8 cellular contexts compared by ENCODE assay signal in the genomic region with DNA sequence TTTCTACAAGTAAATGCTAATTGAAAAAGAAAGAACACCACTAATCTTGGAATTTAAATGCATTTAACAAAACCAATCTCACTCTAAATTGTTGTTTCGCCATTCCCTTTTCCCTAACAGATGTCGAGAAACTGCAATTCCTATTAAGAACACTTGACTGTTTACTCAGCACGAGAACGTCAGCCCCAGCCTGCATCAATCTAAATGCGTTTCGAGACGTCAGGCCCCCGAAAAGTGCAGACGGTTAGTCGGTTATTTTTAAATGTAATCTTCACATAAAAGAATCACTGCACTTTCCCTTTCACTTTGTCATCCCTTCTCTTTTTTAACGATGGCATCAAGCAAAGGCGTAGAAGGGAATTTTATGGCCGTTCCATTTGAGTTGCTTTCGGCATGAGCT.
A peak's percentile ranks its signal among the peaks of the same experiment; 100 is the strongest.
DNase-seq lines count a peak whose midpoint lies in the region; ATAC-seq lines count a peak whose summit lies in the region.

No MANE protein-coding gene starts in this region.

- H3K9me3 Mint-ChIP-seq in activated naive CD4-positive, alpha-beta T cell treated with anti-CD3 and anti-CD28 coated beads for 36 hours = no peaks in the 10 kb centered on the region

- H3K27ac ChIP-seq in muscle layer of colon (ENCODE audit: low read depth, low read length) = no peak overlapping the region
- H3K27ac ChIP-seq in aorta (ENCODE audit: low read depth in 1 of 2, low read length in 2 of 2) = no peak overlapping the region

- H3K4me1 ChIP-seq in muscle layer of colon (ENCODE audit: insufficient read depth, low read length) (no peaks in the 10 kb centered on the region), aorta (ENCODE audit: control insufficient read depth in 1 of 2, insufficient read depth in 2 of 2, low read length in 2 of 2) (no peaks in the 10 kb centered on the region)

- DNase-seq in stimulated activated CD4-positive, alpha-beta T cell treated with anti-CD3 and anti-CD28 coated beads, Interleukin-12 subunit alpha, Interleukin-12 subunit beta, amount 100 ng/mL, for 4 hours = peak; percentile 12
- no peak for DNase-seq in stimulated activated CD4-positive, alpha-beta T cell treated with anti-CD3 and anti-CD28 coated beads, Interleukin-2, amount 100 ng/mL, for 48 hours
- peak; percentile 56 for DNase-seq in activated naive CD4-positive, alpha-beta T cell treated with anti-CD3 and anti-CD28 coated beads for 36 hours
- no peak for DNase-seq in aorta
- no peak for DNase-seq in posterior vena cava (ENCODE audit: low spot score)
- DNase-seq in effector CD4-positive, alpha-beta T cell = no peak
- no peak for DNase-seq in HPDE6-E6E7 (ENCODE audit: extremely low spot score)

- peak overlapping the region; percentile 41 to 58 for H3K4me3 ChIP-seq in muscle layer of colon (ENCODE audit: low read depth in 1 of 2, low read length in 2 of 2)
- peak overlapping the region; percentile 41 to 45 for H3K4me3 ChIP-seq in aorta (ENCODE audit: low read length in 2 of 2)

- H3K27me3 ChIP-seq in muscle layer of colon (ENCODE audit: control insufficient read depth in 1 of 2, insufficient read depth in 2 of 2, low read length in 2 of 2) = no peaks in the 10 kb centered on the region
- peaks cover 0 to 2% of the 10 kb centered on the region in 2 donors for H3K27me3 ChIP-seq in aorta (ENCODE audit: control insufficient read depth in 1 of 2, insufficient read depth in 2 of 2, low read length in 1 of 2)

- CTCF ChIA-PET in activated naive CD4-positive, alpha-beta T cell treated with anti-CD3 and anti-CD28 coated beads for 36 hours (lab: Charles Lee) = no interaction called here

- H3K9me3 ChIP-seq in muscle layer of colon (ENCODE audit: low read length) (no peaks in the 10 kb centered on the region), aorta (ENCODE audit: control insufficient read depth, low read length) (peaks cover 1% of the 10 kb centered on the region)

- H3K4me3 Mint-ChIP-seq in activated naive CD4-positive, alpha-beta T cell treated with anti-CD3 and anti-CD28 coated beads for 36 hours = peak overlapping the region; percentile 70

- ATAC-seq in aorta (ENCODE audit: low FRiP score) = no peak

- 5 to 13% methylated on average over 14 of the region's 14 CpGs for WGBS in aorta, 2 donors

- H3K36me3 Mint-ChIP-seq in activated naive CD4-positive, alpha-beta T cell treated with anti-CD3 and anti-CD28 coated beads for 36 hours (ENCODE audit: low read depth) = no peaks in the 10 kb centered on the region

- H3K36me3 ChIP-seq in muscle layer of colon (ENCODE audit: insufficient read depth, low read length) = no peaks in the 10 kb centered on the region
- H3K36me3 ChIP-seq in aorta (ENCODE audit: control insufficient read depth in 1 of 2, insufficient read depth in 2 of 2, low read length in 1 of 2) = no peaks in the 10 kb centered on the region

- intact Hi-C loops in activated naive CD4-positive, alpha-beta T cell treated with anti-CD3 and anti-CD28 coated beads for 36 hours (cut with micrococcal nuclease) = no loop called here
- intact Hi-C loops in aorta (cut with DNase I) = no loop called here
- intact Hi-C loops in posterior vena cava (cut with DNase I) = no loop called here

- peak overlapping the region; percentile 53 for H3K27ac Mint-ChIP-seq in activated naive CD4-positive, alpha-beta T cell treated with anti-CD3 and anti-CD28 coated beads for 36 hours

- no peaks in the 10 kb centered on the region for H3K27me3 Mint-ChIP-seq in activated naive CD4-positive, alpha-beta T cell treated with anti-CD3 and anti-CD28 coated beads for 36 hours (ENCODE audit: low read depth)

- peak overlapping the region; percentile 23 for H3K9ac ChIP-seq in muscle layer of colon (ENCODE audit: low read length)

- peaks cover 40% of the 10 kb centered on the region for H3K4me1 Mint-ChIP-seq in activated naive CD4-positive, alpha-beta T cell treated with anti-CD3 and anti-CD28 coated beads for 36 hours (ENCODE audit: low read depth)

Comparison
In these comparisons a context has a peak if more than half of its experiments do, and no peak if none do; other contexts are left out.
1. DNase-seq: peak in stimulated activated CD4-positive, alpha-beta T cell treated with anti-CD3 and anti-CD28 coated beads, Interleukin-12 subunit alpha, Interleukin-12 subunit beta, amount 100 ng/mL, for 4 hours (single experiment) and activated naive CD4-positive, alpha-beta T cell treated with anti-CD3 and anti-CD28 coated beads for 36 hours (single experiment); none in stimulated activated CD4-positive, alpha-beta T cell treated with anti-CD3 and anti-CD28 coated beads, Interleukin-2, amount 100 ng/mL, for 48 hours (0 of 2), aorta (0 of 2), posterior vena cava (single experiment), effector CD4-positive, alpha-beta T cell (single experiment) and HPDE6-E6E7 (single experiment).